ENCODE assay signal across 8 cellular contexts in genomic region chr5:120457839-120458507, GRCh38. TPM values are rescaled to one million over a fixed set of nuclear protein-coding genes. Genes with fewer than 3 reads are reported as not detected.
A peak's percentile ranks its signal among the peaks of the same experiment; 100 is the strongest.
DNase-seq lines count a peak whose midpoint lies in the region; ATAC-seq, FAIRE-seq and TF ChIP-seq lines count a peak whose summit lies in the region.

No MANE protein-coding gene starts in this region.

- H3K27ac ChIP-seq in endothelial cell of umbilical vein (ENCODE audit: insufficient read depth, low read depth, low read length): no peak overlapping the region

- peak overlapping the region; percentile 70 for H2AFZ ChIP-seq in endothelial cell of umbilical vein (ENCODE audit: low read depth, low read length)

- no TSS peak for BruUV-seq in endothelial cell of umbilical vein (replicated peaks; lab: Mats Ljungman, UMichigan)

- peak; percentile 45 to 64 for TF ChIP-seq CTCF in endothelial cell of umbilical vein (IDR thresholded peaks at IDR 0.05; ENCODE audit: extremely low read depth in 1 of 2, insufficient read depth in 1 of 2, low read depth in 1 of 2, low read length in 2 of 2)

- peak overlapping the region; percentile 61 to 91 (median 83) for H3K4me3 Mint-ChIP-seq in naive B cell

- dilution Hi-C loops in endothelial cell of umbilical vein (cut with MboI; ENCODE audit: extremely low pct_ligation_motif_present, low sequenced_read_pairs): no loop called here

- no peaks in the 10 kb centered on the region for H3K36me3 ChIP-seq in endothelial cell of umbilical vein (ENCODE audit: control insufficient read depth in 2 of 2, extremely low read depth in 1 of 2, insufficient read depth in 2 of 2, low read length in 2 of 2)

- no peaks in the 10 kb centered on the region for H3K79me2 ChIP-seq in endothelial cell of umbilical vein (ENCODE audit: control insufficient read depth, insufficient read depth, low read length)

- DNase-seq in ACHN (peak; percentile 76), NAMALWA (ENCODE audit: low spot score) (peak; percentile 95), endothelial cell of umbilical vein (ENCODE audit: low read depth, low spot score) (peak; percentile 52), naive B cell (peak; percentile 80), urothelium cell line (ENCODE audit: low spot score) (peak; percentile 44)
- DNase-seq in activated CD4-positive, CD25-positive, alpha-beta regulatory T cell treated with anti-CD3 and anti-CD28 coated beads, Interleukin-2, amount 50 U/mL, for 72 hours: peak; percentile 43

- ATAC-seq in GM18499 (IDR thresholded peaks at IDR 0.05; ENCODE audit: insufficient read depth, unreplicated experiment) (peak; percentile 77), HG02759 (IDR thresholded peaks at IDR 0.05; ENCODE audit: unreplicated experiment) (peak; percentile 91), naive B cell (ENCODE audit: low read depth in 2 of 2) (peak; percentile 81 to 82)

- H3K27me3 ChIP-seq in endothelial cell of umbilical vein (ENCODE audit: control insufficient read depth in 2 of 2, insufficient read depth in 2 of 2, low read length in 2 of 2): no peaks in the 10 kb centered on the region

- no peaks in the 10 kb centered on the region for H3K9me1 ChIP-seq in endothelial cell of umbilical vein (replicated peaks; ENCODE audit: control insufficient read depth, extremely low read depth, insufficient read depth, low read length)

- POLR2A ChIA-PET in endothelial cell of umbilical vein (lab: Charles Lee): no interaction called here

- in situ Hi-C loops in ACHN (cut with HindIII; ENCODE audit: low pct_ligation_motif_present, low pct_unique_long_range_greater_than_20kb, low sequenced_read_pairs): no loop called here

- peak overlapping the region; percentile 46 for H3K4me2 ChIP-seq in endothelial cell of umbilical vein (ENCODE audit: insufficient read depth, low read length)

- CTCF ChIA-PET in endothelial cell of umbilical vein (lab: Charles Lee): interaction anchor here (1.1 to 3.2 kb wide), 12 partner anchors 11 to 1492 kb away, joined by 3 to 23 read pairs (median 5); no protein-coding TSS in a partner anchor

- TF ChIP-seq POLR2A in endothelial cell of umbilical vein (IDR thresholded peaks at IDR 0.05; ENCODE audit: low read depth, low read length): no peak

- intact Hi-C loops in endothelial cell of umbilical vein (cut with micrococcal nuclease): loop anchor here (1.0 kb wide), 2 partner anchors 515 to 987 kb away; no protein-coding TSS in a partner anchor

- H3K9me3 ChIP-seq in endothelial cell of umbilical vein (replicated peaks; ENCODE audit: control insufficient read depth, insufficient read depth, low read length): no peaks in the 10 kb centered on the region

- H3K4me3 ChIP-seq in endothelial cell of umbilical vein (replicated peaks in 1 of 3; ENCODE audit: insufficient read depth in 1 of 3, low read depth in 1 of 3, low read length in 3 of 3): peak overlapping the region in 1 of 3 experiments; percentile 17

- no peaks in the 10 kb centered on the region for H3K4me1 ChIP-seq in endothelial cell of umbilical vein (ENCODE audit: control insufficient read depth, extremely low read depth, insufficient read depth, low read length)

- H3K36me3 Mint-ChIP-seq in naive B cell: no peaks in the 10 kb centered on the region

- H4K20me1 ChIP-seq in endothelial cell of umbilical vein (replicated peaks; ENCODE audit: control insufficient read depth, extremely low read depth, insufficient read depth, low read length): no peaks in the 10 kb centered on the region

- H3K4me1 Mint-ChIP-seq in naive B cell: peaks cover 8 to 13% (median 11%) of the 10 kb centered on the region in 3 donors

- no peak overlapping the region for H3K9ac ChIP-seq in endothelial cell of umbilical vein (replicated peaks; ENCODE audit: extremely low read depth, insufficient read depth, low read length)

- FAIRE-seq in endothelial cell of umbilical vein (lab: Jason Lieb, UNC): peak; percentile 44
- peak; percentile 97 for FAIRE-seq in urothelium cell line (lab: Jason Lieb, UNC)

- H3K9me3 Mint-ChIP-seq in naive B cell: no peaks in the 10 kb centered on the region

- peaks cover 0 to 4% (median 0%) of the 10 kb centered on the region in 3 donors for H3K27me3 Mint-ChIP-seq in naive B cell

- H3K27ac Mint-ChIP-seq in naive B cell: peak overlapping the region; percentile 86 to 97 (median 96)

TF ChIP-seq in endothelial cell of umbilical vein, 7 proteins besides CTCF, POLR2A, EP300 and RAD21:
- TF ChIP-seq MAX (IDR thresholded peaks at IDR 0.05; ENCODE audit: insufficient read depth, insufficient read length): no peak
- TF ChIP-seq GATA2 (IDR thresholded peaks at IDR 0.05; ENCODE audit: insufficient read depth, insufficient read length, low read depth, low read length): no peak
- no peak for TF ChIP-seq FOS (IDR thresholded peaks at IDR 0.05; ENCODE audit: borderline replicate concordance, insufficient read depth, low read length)
- no peak for TF ChIP-seq EZH2 (IDR thresholded peaks at IDR 0.05; ENCODE audit: borderline replicate concordance, low read depth, low read length, severe bottlenecking)
- TF ChIP-seq MYC (IDR thresholded peaks at IDR 0.05; ENCODE audit: low read depth, low read length): no peak
- TF ChIP-seq POLR2AphosphoS5 (IDR thresholded peaks at IDR 0.05; ENCODE audit: insufficient read depth, low read depth, low read length): no peak
- no peak for TF ChIP-seq JUN (IDR thresholded peaks at IDR 0.05; ENCODE audit: borderline replicate concordance, insufficient read depth, insufficient read length, low read depth)

RNA-seq across cellular contexts. Expression of gene PRR16, which starts 6.1 kb away (rescaled TPM):
- 0.91 and 2.3 TPM in 2 replicates for total RNA-seq in endothelial cell of umbilical vein
- polyA plus RNA-seq in endothelial cell of umbilical vein (0.88 and 1.2 TPM in 2 replicates), naive B cell (ENCODE audit: low read depth in 6 of 6) (under 1 TPM in 2 of 6 donors, not detected in 4; 0.14 to 0.29 TPM)
- polyA plus RNA-seq in endothelial cell of umbilical vein (2011; cell fraction: cytosol; rRNA removed): 2.3 and 2.5 TPM in 2 replicates
- polyA plus RNA-seq in endothelial cell of umbilical vein (2011; cell fraction: nucleus; rRNA removed): 1.6 and 1.9 TPM in 2 replicates
- 7.9 and 9.9 TPM in 2 replicates for polyA plus RNA-seq in endothelial cell of umbilical vein (2012)
- polyA minus RNA-seq in endothelial cell of umbilical vein: 1.1 and 1.2 TPM in 2 replicates
- not detected for polyA minus RNA-seq in endothelial cell of umbilical vein (2011; cell fraction: cytosol; rRNA and poly(A)+ RNA removed)
- polyA minus RNA-seq in endothelial cell of umbilical vein (2011; cell fraction: nucleus; rRNA and poly(A)+ RNA removed): 1.8 and 2.4 TPM in 2 replicates

Comparison
In these comparisons a context has a peak if more than half of its experiments do, and no peak if none do; other contexts are left out.
1. DNase-seq: peak in every context shown above with its lines; median percentile 95 in NAMALWA; 80 in naive B cell; 76 in ACHN; 52 in endothelial cell of umbilical vein; 44 in urothelium cell line; 43 in activated CD4-positive, CD25-positive, alpha-beta regulatory T cell treated with anti-CD3 and anti-CD28 coated beads, Interleukin-2, amount 50 U/mL, for 72 hours.